In genomic region chr3:132448211-132448961, GRCh38 we compare ENCODE assay signal across 12 cellular contexts.
DNase-seq lines count a peak whose midpoint lies in the region; ATAC-seq and TF ChIP-seq lines count a peak whose summit lies in the region.
"Had no signal": no experiment of that assay in that cellular context is flagged by ENCODE, and none has a peak within 500 bp of the region (broad histone marks: within the 10 kb centered on the region; RNA-seq: fewer than 3 reads in every experiment).

No MANE protein-coding gene starts in this region.

- H3K4me1 ChIP-seq in BLaER1 treated with 17β-estradiol and CSF1 and Interleukin-3, amounts not matched to agents 10 nM and 100 nM, result peaks cover 24 to 77% (median 57%) of the 10 kb centered on the region in 10 experiments
- peaks cover 11% of the 10 kb centered on the region for H3K4me1 ChIP-seq in parathyroid adenoma

- peak overlapping the region in 5 of 11 experiments; percentile 7 to 49 (median 35); a peak in 6 of 22 replicates for H3K9ac ChIP-seq in BLaER1 treated with 17β-estradiol and CSF1 and Interleukin-3, amounts not matched to agents 10 nM and 100 nM
- no peak overlapping the region for H3K9ac ChIP-seq in parathyroid adenoma

- DNase-seq in RPMI8226, result peak; percentile 87
- DNase-seq in fibroblast of mammary gland (ENCODE audit: low read depth), result peak; percentile 32
- DNase-seq in activated effector memory CD4-positive, alpha-beta T cell treated with anti-CD3 and anti-CD28 coated beads, Interleukin-2, amount 50 U/mL, for 16 hours, result no peak
- DNase-seq in WERI-Rb-1, result no peak
- DNase-seq: cerebellar nuclear complex, NCI-H187 treated with DMSO at 0.1 percent for 48 hours, retina had no signal

- H3K79me2 ChIP-seq in parathyroid adenoma, result peaks cover 4% of the 10 kb centered on the region

- H3K4me2 ChIP-seq in BLaER1 treated with 17β-estradiol and CSF1 and Interleukin-3, amounts not matched to agents 10 nM and 100 nM, result peak overlapping the region; percentile 53 to 90 (median 75)
- H3K4me2 ChIP-seq in parathyroid adenoma (ENCODE audit: low read length), result no peak overlapping the region

- H3K27me3 ChIP-seq in BLaER1 treated with 17β-estradiol and CSF1 and Interleukin-3, amounts not matched to agents 10 nM and 100 nM, result no peaks in the 10 kb centered on the region
- H3K27me3 ChIP-seq in parathyroid adenoma (ENCODE audit: control insufficient read depth, insufficient read depth, low read length) (no peaks in the 10 kb centered on the region), WERI-Rb-1 (ENCODE audit: insufficient read depth, low read depth, severe bottlenecking) (no peaks in the 10 kb centered on the region)
- H3K27me3 ChIP-seq: SJSA1 had no signal

- H4K20me1 ChIP-seq in BLaER1 treated with 17β-estradiol and CSF1 and Interleukin-3, amounts not matched to agents 10 nM and 100 nM, result no peaks in the 10 kb centered on the region

- H2AFZ ChIP-seq in parathyroid adenoma, result no peak overlapping the region

- TF ChIP-seq CTCF in fibroblast of mammary gland (conservative IDR thresholded peaks at IDR 0.05; ENCODE audit: control insufficient read depth, insufficient read depth, low read depth, low read length) (no peak), parathyroid adenoma (IDR thresholded peaks at IDR 0.05) (no peak), WERI-Rb-1 (IDR thresholded peaks at IDR 0.05; ENCODE audit: low read depth, low read length) (no peak)

- ATAC-seq in GM19351 (IDR thresholded peaks at IDR 0.05; ENCODE audit: unreplicated experiment) (no peak), HG03565 (IDR thresholded peaks at IDR 0.05; ENCODE audit: unreplicated experiment) (no peak)

- H3K9me3 ChIP-seq in BLaER1 treated with 17β-estradiol and CSF1 and Interleukin-3, amounts not matched to agents 10 nM and 100 nM (replicated peaks in 1 of 11), result peaks cover 0 to 9% (median 7%) of the 10 kb centered on the region in 11 experiments; a peak in 12 of 22 replicates
- no peaks in the 10 kb centered on the region for H3K9me3 ChIP-seq in parathyroid adenoma (ENCODE audit: control insufficient read depth, low read length)
- H3K9me3 ChIP-seq in WERI-Rb-1 (ENCODE audit: severe bottlenecking), result no peaks in the 10 kb centered on the region
- H3K9me3 ChIP-seq: SJSA1 had no signal

- peak overlapping the region in 10 of 11 experiments; percentile 37 to 92 (median 70); a peak in 18 of 22 replicates for H3K27ac ChIP-seq in BLaER1 treated with 17β-estradiol and CSF1 and Interleukin-3, amounts not matched to agents 10 nM and 100 nM
- H3K27ac ChIP-seq in parathyroid adenoma (peak overlapping the region; percentile 8), WERI-Rb-1 (no peak overlapping the region)
- H3K27ac ChIP-seq: SJSA1 had no signal

- no peak overlapping the region for H3K4me3 ChIP-seq in BLaER1 treated with 17β-estradiol and CSF1 and Interleukin-3, amounts not matched to agents 10 nM and 100 nM
- H3K4me3 ChIP-seq in fibroblast of mammary gland (ENCODE audit: control insufficient read depth, low read depth, low read length) (no peak overlapping the region), parathyroid adenoma (ENCODE audit: low read depth, low read length) (no peak overlapping the region), WERI-Rb-1 (ENCODE audit: low read depth, low read length) (no peak overlapping the region)
- H3K4me3 ChIP-seq: SJSA1 had no signal

- H3K36me3 ChIP-seq in BLaER1 treated with 17β-estradiol and CSF1 and Interleukin-3, amounts not matched to agents 10 nM and 100 nM, result peaks cover 38 to 72% (median 53%) of the 10 kb centered on the region in 11 experiments
- no peaks in the 10 kb centered on the region for H3K36me3 ChIP-seq in parathyroid adenoma (ENCODE audit: control insufficient read depth, insufficient read depth, low read length)
- peaks cover 36% of the 10 kb centered on the region for H3K36me3 ChIP-seq in WERI-Rb-1

Comparison
In these comparisons a context has a peak if more than half of its experiments do, and no peak if none do; other contexts are left out.
1. DNase-seq: peak in RPMI8226 (single experiment) and fibroblast of mammary gland (single experiment); none in activated effector memory CD4-positive, alpha-beta T cell treated with anti-CD3 and anti-CD28 coated beads, Interleukin-2, amount 50 U/mL, for 16 hours (single experiment) and WERI-Rb-1 (single experiment).